8 cellular contexts compared by ENCODE assay signal in the genomic region with DNA sequence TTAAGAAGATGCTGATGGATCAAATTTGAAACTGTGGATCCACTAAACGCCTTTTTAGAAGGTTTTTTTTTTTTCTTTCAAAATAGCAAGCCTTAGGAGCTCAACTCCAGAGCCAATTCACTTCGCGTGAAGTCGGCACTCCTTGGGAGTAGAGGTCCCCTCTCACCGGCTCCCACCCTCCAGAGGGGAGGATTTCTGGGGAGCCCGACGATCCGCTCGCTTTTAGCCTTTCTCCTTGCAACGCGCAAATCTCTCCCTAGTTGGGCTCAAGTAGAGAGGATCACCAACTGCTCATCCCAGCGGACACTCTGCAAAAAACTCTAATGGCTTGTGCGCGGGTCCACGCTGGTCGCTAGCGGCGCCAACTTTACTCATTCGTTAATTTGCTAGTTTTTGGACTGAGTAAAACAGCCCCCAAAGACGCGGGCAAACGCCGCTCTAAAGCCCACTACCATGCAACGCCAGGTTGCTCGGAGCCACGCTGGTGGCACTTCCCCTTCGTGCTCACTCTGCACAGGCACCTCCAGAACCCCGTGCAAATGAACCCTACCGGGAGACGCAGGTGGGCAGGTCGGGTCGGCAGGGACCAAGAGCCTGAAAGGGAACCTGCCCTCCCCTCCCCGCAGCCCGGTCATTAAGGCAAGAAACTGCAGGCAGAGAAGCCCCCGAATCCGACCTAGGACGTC. TPM values are rescaled to one million over a fixed set of nuclear protein-coding genes. Genes with fewer than 3 reads are reported as not detected.
DNase-seq lines count a peak whose midpoint lies in the region; ATAC-seq and TF ChIP-seq lines count a peak whose summit lies in the region.

No MANE protein-coding gene starts in this region.

- peaks cover 9% of the 10 kb centered on the region for H3K4me1 Mint-ChIP-seq in stimulated activated naive CD8-positive, alpha-beta T cell treated with anti-CD3 and anti-CD28 coated beads, Interleukin-15, Interleukin-2, amounts not matched to agents 100 ng/mL and 50 ng/mL, for 24 hours (ENCODE audit: low read depth)
- H3K4me1 Mint-ChIP-seq in naive thymus-derived CD8-positive, alpha-beta T cell: peaks cover 1 to 18% (median 14%) of the 10 kb centered on the region in 4 donors

- H3K36me3 Mint-ChIP-seq in stimulated activated naive CD8-positive, alpha-beta T cell treated with anti-CD3 and anti-CD28 coated beads, Interleukin-15, Interleukin-2, amounts not matched to agents 100 ng/mL and 50 ng/mL, for 24 hours (ENCODE audit: low read depth): no peaks in the 10 kb centered on the region
- H3K36me3 Mint-ChIP-seq in naive thymus-derived CD8-positive, alpha-beta T cell: peaks cover 0 to 4% (median 3%) of the 10 kb centered on the region in 3 donors

- peak overlapping the region; percentile 74 for H3K4me3 ChIP-seq in coronary artery

- H3K4me3 Mint-ChIP-seq in stimulated activated naive CD8-positive, alpha-beta T cell treated with anti-CD3 and anti-CD28 coated beads, Interleukin-15, Interleukin-2, amounts not matched to agents 100 ng/mL and 50 ng/mL, for 24 hours: peak overlapping the region; percentile 57
- peak overlapping the region in 9 of 10 donors; percentile 4 to 64 (median 52) for H3K4me3 Mint-ChIP-seq in naive thymus-derived CD8-positive, alpha-beta T cell

- TF ChIP-seq CTCF in coronary artery (IDR thresholded peaks at IDR 0.05): no peak

- no peak for ATAC-seq in stimulated activated naive CD8-positive, alpha-beta T cell treated with anti-CD3 and anti-CD28 coated beads, Interleukin-15, Interleukin-2, amounts not matched to agents 100 U/mL and 50 U/mL, for 24 hours
- no peak for ATAC-seq in naive thymus-derived CD8-positive, alpha-beta T cell
- ATAC-seq in HG02588 (IDR thresholded peaks at IDR 0.05; ENCODE audit: unreplicated experiment): no peak
- no peak for ATAC-seq in HG02884 (IDR thresholded peaks at IDR 0.05; ENCODE audit: unreplicated experiment)
- no peak for ATAC-seq in GM18511 (IDR thresholded peaks at IDR 0.05; ENCODE audit: unreplicated experiment)

- POLR2A ChIA-PET in naive thymus-derived CD8-positive, alpha-beta T cell (lab: Charles Lee): no interaction called here

- no peak for DNase-seq in stimulated activated naive CD8-positive, alpha-beta T cell treated with anti-CD3 and anti-CD28 coated beads, Interleukin-15, Interleukin-2, amounts not matched to agents 100 U/mL and 50 U/mL, for 24 hours
- DNase-seq in coronary artery (ENCODE audit: low spot score) (no peak), A172 (ENCODE audit: low spot score) (no peak)
- no peak for DNase-seq in naive thymus-derived CD8-positive, alpha-beta T cell

- H3K9me3 Mint-ChIP-seq in stimulated activated naive CD8-positive, alpha-beta T cell treated with anti-CD3 and anti-CD28 coated beads, Interleukin-15, Interleukin-2, amounts not matched to agents 100 ng/mL and 50 ng/mL, for 24 hours: no peaks in the 10 kb centered on the region
- H3K9me3 Mint-ChIP-seq in naive thymus-derived CD8-positive, alpha-beta T cell: peaks cover 0 to 2% (median 0%) of the 10 kb centered on the region in 9 donors

- H3K27me3 Mint-ChIP-seq in stimulated activated naive CD8-positive, alpha-beta T cell treated with anti-CD3 and anti-CD28 coated beads, Interleukin-15, Interleukin-2, amounts not matched to agents 100 ng/mL and 50 ng/mL, for 24 hours: peaks cover 65% of the 10 kb centered on the region
- H3K27me3 Mint-ChIP-seq in naive thymus-derived CD8-positive, alpha-beta T cell: peaks cover 22 to 74% (median 43%) of the 10 kb centered on the region in 5 donors

- H3K27ac Mint-ChIP-seq in stimulated activated naive CD8-positive, alpha-beta T cell treated with anti-CD3 and anti-CD28 coated beads, Interleukin-15, Interleukin-2, amounts not matched to agents 100 ng/mL and 50 ng/mL, for 24 hours: no peak overlapping the region
- H3K27ac Mint-ChIP-seq in naive thymus-derived CD8-positive, alpha-beta T cell: peak overlapping the region in 1 of 10 donors; percentile 21

- no peak overlapping the region for H3K27ac ChIP-seq in coronary artery

RNA-seq across cellular contexts. Expression of a gene that starts 1.1 kb away (rescaled TPM):
- total RNA-seq in naive thymus-derived CD8-positive, alpha-beta T cell: under 1 TPM in 1 of 2 experiments, not detected in 1; 0.22 TPM
- polyA plus RNA-seq in naive thymus-derived CD8-positive, alpha-beta T cell: not detected
- total RNA-seq in A172 (2014; rRNA removed; shearing (Covaris generic)): not detected in 2 replicates
